Comparison of ENCODE assay signal across 22 cellular contexts in the genomic region with DNA sequence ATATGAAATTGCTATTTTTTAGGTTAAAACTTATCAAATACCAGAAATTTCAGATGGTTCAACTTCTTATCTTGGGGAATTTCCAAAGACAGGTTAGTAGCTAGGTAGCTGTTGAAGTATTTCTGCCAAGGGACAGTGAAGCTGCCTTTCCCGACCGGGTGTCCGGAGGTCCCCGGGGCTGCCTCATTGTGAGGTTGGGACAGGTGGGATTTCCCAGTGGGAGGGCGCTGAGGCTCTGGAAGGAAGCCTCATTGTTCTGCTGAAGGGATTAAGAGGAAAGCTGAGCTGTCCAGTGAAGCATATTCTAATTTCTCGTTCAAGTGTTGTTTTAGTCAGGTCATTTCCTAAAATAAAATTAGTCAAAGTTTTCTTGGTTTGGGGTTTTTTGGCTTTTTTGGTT.
"Had no signal": no experiment of that assay in that cellular context is flagged by ENCODE, and none has a peak within 500 bp of the region (broad histone marks: within the 10 kb centered on the region; RNA-seq: fewer than 3 reads in every experiment).

No MANE protein-coding gene starts in this region.

- ATAC-seq: activated T-helper 17 cell treated with anti-CD3 and anti-CD28 coated beads, Interleukin-2, amount 50 U/mL, for 72 hours; gastrocnemius medialis; lower lobe of right lung; naive thymus-derived CD8-positive, alpha-beta T cell; right cardiac atrium; stimulated activated naive CD8-positive, alpha-beta T cell treated with anti-CD3 and anti-CD28 coated beads, Interleukin-15, Interleukin-2, amounts not matched to agents 100 U/mL and 50 U/mL, for 24 hours; T-helper 17 cell had no signal

- H3K27ac ChIP-seq: adrenal gland, breast epithelium, dorsolateral prefrontal cortex, esophagus squamous epithelium, gastrocnemius medialis, lower lobe of right lung, ovary, prostate gland, upper lobe of left lung had no signal

- H3K27me3 Mint-ChIP-seq: activated CD4-positive, alpha-beta memory T cell treated with anti-CD3 and anti-CD28 coated beads for 36 hours; activated naive CD8-positive, alpha-beta T cell; activated T-helper 17 cell treated with anti-CD3 and anti-CD28 coated beads, Interleukin-2, amount 50 U/mL, for 72 hours; central memory CD8-positive, alpha-beta T cell; naive thymus-derived CD8-positive, alpha-beta T cell; T-helper 17 cell had no signal

- H3K9me3 ChIP-seq: adrenal gland, breast epithelium, esophagus squamous epithelium, gastrocnemius medialis, lower lobe of right lung, ovary, prostate gland, upper lobe of left lung had no signal

- H3K4me3 Mint-ChIP-seq: activated CD4-positive, alpha-beta memory T cell treated with anti-CD3 and anti-CD28 coated beads for 36 hours; activated naive CD8-positive, alpha-beta T cell; activated T-helper 17 cell treated with anti-CD3 and anti-CD28 coated beads, Interleukin-2, amount 50 U/mL, for 72 hours; central memory CD8-positive, alpha-beta T cell; naive thymus-derived CD8-positive, alpha-beta T cell; T-helper 17 cell had no signal

- H3K4me1 Mint-ChIP-seq: activated T-helper 17 cell treated with anti-CD3 and anti-CD28 coated beads, Interleukin-2, amount 50 U/mL, for 72 hours; central memory CD8-positive, alpha-beta T cell had no signal

- H3K4me1 ChIP-seq: adrenal gland had no signal

- DNase-seq: activated CD4-positive, alpha-beta memory T cell treated with anti-CD3 and anti-CD28 coated beads for 36 hours; activated CD4-positive, alpha-beta T cell treated with anti-CD3 and anti-CD28 coated beads for 48 hours; adrenal gland; dorsolateral prefrontal cortex; esophagus squamous epithelium; gastrocnemius medialis; hypothalamus; lower lobe of right lung; naive thymus-derived CD8-positive, alpha-beta T cell; ovary; right cardiac atrium; stimulated activated CD4-positive, alpha-beta T cell treated with anti-CD3 and anti-CD28 coated beads, Interleukin-12 subunit alpha, Interleukin-12 subunit beta, amount 100 ng/mL, for 4 hours; stimulated activated CD4-positive, alpha-beta T cell treated with anti-CD3 and anti-CD28 coated beads, Interleukin-4, amount 100 ng/mL, for 4 hours; stimulated activated naive CD8-positive, alpha-beta T cell treated with anti-CD3 and anti-CD28 coated beads, Interleukin-15, Interleukin-2, amounts not matched to agents 100 U/mL and 50 U/mL, for 24 hours; SW 1271; T-helper 17 cell; upper lobe of left lung had no signal

- H3K4me3 ChIP-seq: adrenal gland, breast epithelium, dorsolateral prefrontal cortex, esophagus squamous epithelium, gastrocnemius medialis, lower lobe of right lung, ovary, prostate gland, upper lobe of left lung had no signal

- H3K27me3 ChIP-seq: adrenal gland, breast epithelium, dorsolateral prefrontal cortex, esophagus squamous epithelium, gastrocnemius medialis, ovary, upper lobe of left lung had no signal

- H3K9me3 Mint-ChIP-seq: activated CD4-positive, alpha-beta memory T cell treated with anti-CD3 and anti-CD28 coated beads for 36 hours; activated T-helper 17 cell treated with anti-CD3 and anti-CD28 coated beads, Interleukin-2, amount 50 U/mL, for 72 hours; central memory CD8-positive, alpha-beta T cell had no signal

- H3K36me3 ChIP-seq: adrenal gland, breast epithelium, gastrocnemius medialis, ovary, prostate gland, upper lobe of left lung had no signal

- H3K27ac Mint-ChIP-seq: activated CD4-positive, alpha-beta memory T cell treated with anti-CD3 and anti-CD28 coated beads for 36 hours; activated naive CD8-positive, alpha-beta T cell; activated T-helper 17 cell treated with anti-CD3 and anti-CD28 coated beads, Interleukin-2, amount 50 U/mL, for 72 hours; naive thymus-derived CD8-positive, alpha-beta T cell; T-helper 17 cell had no signal
